Comparison of ENCODE assay signal across 25 cellular contexts in genomic region chr2:5501807-5502206, GRCh38.
"Had no signal": no experiment of that assay in that cellular context is flagged by ENCODE, and none has a peak within 500 bp of the region (broad histone marks: within the 10 kb centered on the region; RNA-seq: fewer than 3 reads in every experiment).

No MANE protein-coding gene starts in this region.

- H3K4me1 ChIP-seq: parathyroid adenoma, psoas muscle, right lobe of liver, sigmoid colon, stomach, tibial nerve, upper lobe of left lung, uterus had no signal

- H3K36me3 ChIP-seq: neural progenitor cell, ovary, right lobe of liver, sigmoid colon, stomach, thoracic aorta, thyroid gland, tibial nerve, upper lobe of left lung, uterus had no signal

- DNase-seq: natural killer cell; occipital lobe; ovary; posterior cingulate gyrus; psoas muscle; right cardiac atrium; right lobe of liver; sigmoid colon; small intestine; stimulated activated CD4-positive, alpha-beta T cell treated with anti-CD3 and anti-CD28 coated beads, Interleukin-15, amount 100 ng/mL, for 24 hours; stimulated activated CD4-positive, alpha-beta T cell treated with anti-CD3 and anti-CD28 coated beads, Interleukin-2, amount 100 ng/mL, for 24 hours; stimulated activated CD4-positive, alpha-beta T cell treated with anti-CD3 and anti-CD28 coated beads, Interleukin-2, amount 100 ng/mL, for 48 hours; stimulated activated CD4-positive, alpha-beta T cell treated with anti-CD3 and anti-CD28 coated beads, Interleukin-4, amount 100 ng/mL, for 24 hours; stimulated activated naive B cell treated with anti-CD40 and anti-IgM and Interleukin-4, amounts not matched to agents 10 μg/mL and 1 μg/mL and 100 μg/mL, for 72 hours; stimulated activated naive CD4-positive, alpha-beta T cell treated with Interleukin-2 at 50 U/mL for 16 hours; stomach; trophoblast cell; upper lobe of left lung; uterus had no signal

- H3K27ac ChIP-seq: neural progenitor cell, ovary, parathyroid adenoma, psoas muscle, right lobe of liver, sigmoid colon, stomach, thoracic aorta, thyroid gland, tibial nerve, upper lobe of left lung, uterus had no signal

- H3K9me3 ChIP-seq: ovary, psoas muscle, right lobe of liver, sigmoid colon, stomach, thoracic aorta, thyroid gland, tibial nerve, upper lobe of left lung, uterus had no signal

- H3K4me3 ChIP-seq: neural progenitor cell, ovary, psoas muscle, right lobe of liver, sigmoid colon, stomach, thoracic aorta, thyroid gland, tibial nerve, upper lobe of left lung, uterus had no signal

- H3K27me3 ChIP-seq: neural progenitor cell, ovary, right lobe of liver, sigmoid colon, stomach, thyroid gland, tibial nerve, upper lobe of left lung, uterus had no signal

- ATAC-seq: natural killer cell; psoas muscle; right cardiac atrium; right lobe of liver; stimulated activated effector memory CD8-positive, alpha-beta T cell treated with anti-CD3 and anti-CD28 coated beads, Interleukin-12 subunit alpha, Interleukin-12 subunit beta, amount 100 ng/mL, for 72 hours; stimulated activated naive B cell treated with anti-CD40 and anti-IgM and Interleukin-4, amounts not matched to agents 10 μg/mL and 1 μg/mL and 100 μg/mL, for 72 hours had no signal
